34 cellular contexts compared by ENCODE assay signal in the genomic region with DNA sequence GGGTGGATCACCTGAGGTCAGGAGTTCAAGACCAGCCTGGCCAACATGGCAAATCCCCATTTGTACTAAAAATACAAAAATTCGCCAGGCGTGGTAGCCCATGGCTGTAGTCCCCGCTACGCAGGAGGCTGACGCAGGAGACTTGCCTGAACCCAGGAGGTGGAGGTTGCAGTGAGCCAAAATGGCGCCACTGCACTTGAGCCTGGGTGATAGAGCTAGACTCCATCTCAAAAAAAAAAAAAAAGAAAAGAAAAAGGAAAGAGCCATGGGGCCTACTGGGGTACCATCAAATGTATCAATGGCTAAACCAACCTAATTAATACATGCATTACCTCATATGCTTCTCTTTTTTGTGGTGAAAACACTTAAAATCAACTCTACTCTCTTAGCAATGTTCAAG.
"Had no signal": no experiment of that assay in that cellular context is flagged by ENCODE, and none has a peak within 500 bp of the region (broad histone marks: within the 10 kb centered on the region; RNA-seq: fewer than 3 reads in every experiment).

No MANE protein-coding gene starts in this region.

- H3K9me3 ChIP-seq: neutrophil, ovary, psoas muscle, right lobe of liver, sigmoid colon, spleen, suprapubic skin, testis, tibial artery, transverse colon, upper lobe of right lung, vagina had no signal

- H3K36me3 ChIP-seq: neutrophil, ovary, right lobe of liver, sigmoid colon, suprapubic skin, tibial artery, transverse colon, vagina had no signal

- H3K4me1 ChIP-seq: parathyroid adenoma, right lobe of liver, suprapubic skin, testis, upper lobe of right lung, vagina had no signal

- H3K27ac Mint-ChIP-seq: natural killer cell treated with Interleukin-12 subunit alpha and Interleukin-12 subunit beta and Interleukin-15 and Interleukin-18, amount 100 ng/mL, for 72 hours; nephron progenitor cell; progenitor cell of endocrine pancreas; stimulated activated memory B cell treated with anti-CD40 and anti-IgM and Interleukin-4, amounts not matched to agents 10 μg/mL and 1 μg/mL and 100 μg/mL, for 72 hours; stimulated activated naive CD8-positive, alpha-beta T cell treated with anti-CD3 and anti-CD28 coated beads, Interleukin-15, amount 100 ng/mL, for 72 hours; type B pancreatic cell had no signal

- H3K27me3 Mint-ChIP-seq: naive B cell; naive thymus-derived CD8-positive, alpha-beta T cell; natural killer cell treated with Interleukin-12 subunit alpha and Interleukin-12 subunit beta and Interleukin-15 and Interleukin-18, amount 100 ng/mL, for 72 hours; progenitor cell of endocrine pancreas; stimulated activated memory B cell treated with anti-CD40 and anti-IgM and Interleukin-4, amounts not matched to agents 10 μg/mL and 1 μg/mL and 100 μg/mL, for 72 hours; stimulated activated naive CD8-positive, alpha-beta T cell treated with anti-CD3 and anti-CD28 coated beads, Interleukin-15, amount 100 ng/mL, for 72 hours; type B pancreatic cell had no signal

- H3K4me3 ChIP-seq: ovary, psoas muscle, right lobe of liver, sigmoid colon, spleen, suprapubic skin, testis, tibial artery, transverse colon, upper lobe of right lung, vagina had no signal

- H3K9me3 Mint-ChIP-seq: natural killer cell treated with Interleukin-12 subunit alpha and Interleukin-12 subunit beta and Interleukin-15 and Interleukin-18, amount 100 ng/mL, for 72 hours; neural crest cell; stimulated activated memory B cell treated with anti-CD40 and anti-IgM and Interleukin-4, amounts not matched to agents 10 μg/mL and 1 μg/mL and 100 μg/mL, for 72 hours; stimulated activated naive CD8-positive, alpha-beta T cell treated with anti-CD3 and anti-CD28 coated beads, Interleukin-15, amount 100 ng/mL, for 72 hours; type B pancreatic cell had no signal

- H3K9ac ChIP-seq: parathyroid adenoma had no signal

- FAIRE-seq: small intestine had no signal

- H3K27ac ChIP-seq: neutrophil, ovary, parathyroid adenoma, psoas muscle, right lobe of liver, sigmoid colon, spleen, suprapubic skin, testis, tibial artery, transverse colon, upper lobe of right lung, vagina had no signal

- H3K4me3 Mint-ChIP-seq: natural killer cell treated with Interleukin-12 subunit alpha and Interleukin-12 subunit beta and Interleukin-15 and Interleukin-18, amount 100 ng/mL, for 72 hours; nephron progenitor cell; neural crest cell; stimulated activated memory B cell treated with anti-CD40 and anti-IgM and Interleukin-4, amounts not matched to agents 10 μg/mL and 1 μg/mL and 100 μg/mL, for 72 hours; stimulated activated naive CD8-positive, alpha-beta T cell treated with anti-CD3 and anti-CD28 coated beads, Interleukin-15, amount 100 ng/mL, for 72 hours; type B pancreatic cell had no signal

- DNase-seq: naive B cell; naive thymus-derived CD8-positive, alpha-beta T cell; nephron progenitor cell; nucleus accumbens; ovary; posterior cingulate gyrus; psoas muscle; right cardiac atrium; right lobe of liver; sigmoid colon; small intestine; spleen; stimulated activated CD4-positive, alpha-beta T cell treated with anti-CD3 and anti-CD28 coated beads, Interleukin-12 subunit alpha, Interleukin-12 subunit beta, amount 100 ng/mL, for 4 hours; stimulated activated CD4-positive, alpha-beta T cell treated with anti-CD3 and anti-CD28 coated beads, Interleukin-1b, Interleukin-23, amount 100 ng/mL, for 48 hours; stimulated activated CD4-positive, alpha-beta T cell treated with anti-CD3 and anti-CD28 coated beads, Interleukin-4, amount 100 ng/mL, for 1 hour; stimulated activated CD4-positive, alpha-beta T cell treated with anti-CD3 and anti-CD28 coated beads, Interleukin-4, amount 100 ng/mL, for 4 hours; stimulated activated CD8-positive, alpha-beta memory T cell treated with anti-CD3 and anti-CD28 coated beads, Interleukin-4, amount 100 ng/mL, for 48 hours; stimulated activated naive CD4-positive, alpha-beta T cell; stimulated activated naive CD8-positive, alpha-beta T cell treated with anti-CD3 and anti-CD28 coated beads, Interleukin-15, amount 100 ng/mL, for 72 hours; stimulated activated naive CD8-positive, alpha-beta T cell treated with anti-CD3 and anti-CD28 coated beads, Interleukin-15, Interleukin-2, amounts not matched to agents 100 U/mL and 50 U/mL, for 24 hours; substantia nigra; testis; tibial artery; transverse colon; upper lobe of right lung had no signal

- H3K36me3 Mint-ChIP-seq: natural killer cell treated with Interleukin-12 subunit alpha and Interleukin-12 subunit beta and Interleukin-15 and Interleukin-18, amount 100 ng/mL, for 72 hours had no signal
